ENCODE assay signal across 12 cellular contexts in genomic region chr5:1113805-1114586, GRCh38. TPM values are rescaled to one million over a fixed set of nuclear protein-coding genes. Genes with fewer than 3 reads are reported as not detected.
DNase-seq lines count a peak whose midpoint lies in the region; ATAC-seq, FAIRE-seq and TF ChIP-seq lines count a peak whose summit lies in the region.
"Had no signal": no experiment of that assay in that cellular context is flagged by ENCODE, and none has a peak within 500 bp of the region (broad histone marks: within the 10 kb centered on the region; RNA-seq: fewer than 3 reads in every experiment).

No MANE protein-coding gene starts in this region.

- peak overlapping the region in 4 of 5 donors; percentile 20 to 57 (median 44) for H3K4me3 Mint-ChIP-seq in immature natural killer cell
- H3K4me3 Mint-ChIP-seq in stimulated activated memory B cell treated with anti-CD40 and anti-IgM and Interleukin-4, amounts not matched to agents 10 μg/mL and 1 μg/mL and 100 μg/mL, for 72 hours = no peak overlapping the region
- no peak overlapping the region for H3K4me3 Mint-ChIP-seq in activated T-helper 2 cell treated with anti-CD3 and anti-CD28 coated beads, Interferon-gamma antibody, Interleukin-2, Interleukin-4, amounts not matched to agents 10 μg/mL and 5 μg/mL and 100 μg/mL, durations not matched to agents 14 hours and 24 hours and 36 hours (ENCODE audit: low read depth)

- no peak for ATAC-seq in stimulated activated memory B cell treated with anti-CD40 and anti-IgM and Interleukin-4, amounts not matched to agents 10 μg/mL and 1 μg/mL and 100 μg/mL, for 72 hours
- no peak for ATAC-seq in HG02973 (IDR thresholded peaks at IDR 0.05; ENCODE audit: unreplicated experiment)

- H4K20me1 ChIP-seq in PC-9 (ENCODE audit: insufficient read depth) = peaks cover 20% of the 10 kb centered on the region

- H3K27ac ChIP-seq in PC-9 = no peak overlapping the region

- no peaks in the 10 kb centered on the region for H3K9me3 ChIP-seq in PC-9 (ENCODE audit: insufficient read depth, low read depth)

- DNase-seq in H7 = peak; percentile 80
- peak; percentile 52 to 65 for DNase-seq in PC-9
- DNase-seq in immature natural killer cell = no peak
- DNase-seq in GM19239 (ENCODE audit: insufficient read length, low spot score) = no peak
- DNase-seq in activated CD8-positive, alpha-beta memory T cell treated with anti-CD3 and anti-CD28 coated beads for 24 hours = no peak
- no peak for DNase-seq in activated T-helper 2 cell treated with anti-CD3 and anti-CD28 coated beads, Interferon-gamma antibody, Interleukin-2, Interleukin-4, amounts not matched to agents 10 μg/mL and 5 μg/mL and 100 μg/mL, durations not matched to agents 14 hours and 24 hours and 36 hours (ENCODE audit: low spot score)
- DNase-seq: KG1, NCI-H1092 treated with DMSO at 0.1 percent for 48 hours, NCI-H1694, Right ventricle myocardium superior had no signal

- CTCF ChIA-PET in PC-9 (lab: Charles Lee) = interaction anchor here (0.6 to 1.5 kb wide), 6 partner anchors 12 to 122 kb away, joined by 3 to 6 read pairs (median 6); no protein-coding TSS in a partner anchor

- H3K9me3 Mint-ChIP-seq in immature natural killer cell = no peaks in the 10 kb centered on the region
- no peaks in the 10 kb centered on the region for H3K9me3 Mint-ChIP-seq in stimulated activated memory B cell treated with anti-CD40 and anti-IgM and Interleukin-4, amounts not matched to agents 10 μg/mL and 1 μg/mL and 100 μg/mL, for 72 hours
- no peaks in the 10 kb centered on the region for H3K9me3 Mint-ChIP-seq in activated T-helper 2 cell treated with anti-CD3 and anti-CD28 coated beads, Interferon-gamma antibody, Interleukin-2, Interleukin-4, amounts not matched to agents 10 μg/mL and 5 μg/mL and 100 μg/mL, durations not matched to agents 14 hours and 24 hours and 36 hours

- H3K4me1 ChIP-seq in PC-9 (replicated peaks; ENCODE audit: insufficient read depth) = peaks cover 53% of the 10 kb centered on the region

- no TSS peak for BruUV-seq in PC-9 (replicated peaks; lab: Mats Ljungman, UMichigan)

- H3K9me2 ChIP-seq in PC-9 (ENCODE audit: insufficient read depth) = no peaks in the 10 kb centered on the region

- H3K27me3 Mint-ChIP-seq in immature natural killer cell (ENCODE audit: low read depth in 3 of 3) = peaks cover 0 to 13% (median 2%) of the 10 kb centered on the region in 3 donors
- H3K27me3 Mint-ChIP-seq in stimulated activated memory B cell treated with anti-CD40 and anti-IgM and Interleukin-4, amounts not matched to agents 10 μg/mL and 1 μg/mL and 100 μg/mL, for 72 hours = no peaks in the 10 kb centered on the region
- H3K27me3 Mint-ChIP-seq in activated T-helper 2 cell treated with anti-CD3 and anti-CD28 coated beads, Interferon-gamma antibody, Interleukin-2, Interleukin-4, amounts not matched to agents 10 μg/mL and 5 μg/mL and 100 μg/mL, durations not matched to agents 14 hours and 24 hours and 36 hours (ENCODE audit: low read depth) = no peaks in the 10 kb centered on the region

- H3F3A ChIP-seq in PC-9 (ENCODE audit: insufficient read depth, low read depth) = peaks cover 28% of the 10 kb centered on the region

- H3K36me3 ChIP-seq in H7 (replicated peaks; ENCODE audit: control insufficient read depth, insufficient read depth, low read length) (no peaks in the 10 kb centered on the region), PC-9 (ENCODE audit: low read depth) (no peaks in the 10 kb centered on the region)

- H3K4me3 ChIP-seq in H7 (ENCODE audit: insufficient read depth, low read depth, low read length) = no peak overlapping the region
- no peak overlapping the region for H3K4me3 ChIP-seq in PC-9

- FAIRE-seq in GM19239 (lab: Jason Lieb, UNC) = no peak

- H2AFZ ChIP-seq in PC-9 = no peak overlapping the region

- intact Hi-C loops in PC-9 (cut with micrococcal nuclease; ENCODE audit: unreplicated experiment) = loop anchor here (1.0 to 10.0 kb wide), 6 partner anchors 16 to 729 kb away; no protein-coding TSS in a partner anchor
- intact Hi-C loops in activated T-helper 2 cell treated with anti-CD3 and anti-CD28 coated beads, Interferon-gamma antibody, Interleukin-2, Interleukin-4, amounts not matched to agents 10 μg/mL and 5 μg/mL and 100 μg/mL, durations not matched to agents 14 hours and 24 hours and 36 hours (cut with micrococcal nuclease) = no loop called here

- H3K27me3 ChIP-seq in H7 (ENCODE audit: control insufficient read depth, insufficient read depth, low read length) = no peaks in the 10 kb centered on the region
- H3K27me3 ChIP-seq in PC-9 (ENCODE audit: insufficient read depth, low read depth) = no peaks in the 10 kb centered on the region

- peaks cover 6 to 17% of the 10 kb centered on the region in 2 donors for H3K4me1 Mint-ChIP-seq in immature natural killer cell
- H3K4me1 Mint-ChIP-seq in stimulated activated memory B cell treated with anti-CD40 and anti-IgM and Interleukin-4, amounts not matched to agents 10 μg/mL and 1 μg/mL and 100 μg/mL, for 72 hours = peaks cover 44% of the 10 kb centered on the region
- peaks cover 14% of the 10 kb centered on the region for H3K4me1 Mint-ChIP-seq in activated T-helper 2 cell treated with anti-CD3 and anti-CD28 coated beads, Interferon-gamma antibody, Interleukin-2, Interleukin-4, amounts not matched to agents 10 μg/mL and 5 μg/mL and 100 μg/mL, durations not matched to agents 14 hours and 24 hours and 36 hours (ENCODE audit: low read depth)

- POLR2A ChIA-PET in PC-9 (lab: Charles Lee; ENCODE audit: unreplicated experiment) = interaction anchor here (2.1 kb wide), 1 partner anchor 16 kb away, joined by 58 read pairs; no protein-coding TSS in a partner anchor

- no peak for TF ChIP-seq CTCF in PC-9 (conservative IDR thresholded peaks at IDR 0.05)

- peak overlapping the region; percentile 67 for H3K4me2 ChIP-seq in PC-9

- H3K27ac Mint-ChIP-seq in immature natural killer cell = no peak overlapping the region
- H3K27ac Mint-ChIP-seq in stimulated activated memory B cell treated with anti-CD40 and anti-IgM and Interleukin-4, amounts not matched to agents 10 μg/mL and 1 μg/mL and 100 μg/mL, for 72 hours = peak overlapping the region; percentile 57
- H3K27ac Mint-ChIP-seq in activated T-helper 2 cell treated with anti-CD3 and anti-CD28 coated beads, Interferon-gamma antibody, Interleukin-2, Interleukin-4, amounts not matched to agents 10 μg/mL and 5 μg/mL and 100 μg/mL, durations not matched to agents 14 hours and 24 hours and 36 hours = no peak overlapping the region

- no peaks in the 10 kb centered on the region for H3K36me3 Mint-ChIP-seq in immature natural killer cell
- H3K36me3 Mint-ChIP-seq in stimulated activated memory B cell treated with anti-CD40 and anti-IgM and Interleukin-4, amounts not matched to agents 10 μg/mL and 1 μg/mL and 100 μg/mL, for 72 hours = no peaks in the 10 kb centered on the region
- peaks cover 4% of the 10 kb centered on the region for H3K36me3 Mint-ChIP-seq in activated T-helper 2 cell treated with anti-CD3 and anti-CD28 coated beads, Interferon-gamma antibody, Interleukin-2, Interleukin-4, amounts not matched to agents 10 μg/mL and 5 μg/mL and 100 μg/mL, durations not matched to agents 14 hours and 24 hours and 36 hours (ENCODE audit: low read depth)

- H3K79me2 ChIP-seq in PC-9 (ENCODE audit: low read depth) = peaks cover 20% of the 10 kb centered on the region

RNA-seq across cellular contexts. Expression of gene SLC12A7, which starts 2.1 kb away (rescaled TPM):
- total RNA-seq in H7 (2014; rRNA removed; shearing (Covaris generic)) = 17.7 and 19.8 TPM in 2 replicates
- total RNA-seq in PC-9 (2021) = 174 and 207 TPM in 2 replicates
- polyA plus RNA-seq in immature natural killer cell = 10 to 100 TPM in 1 of 3 donors, 1 to 10 TPM in 2; 9.5 to 18.2 (median 9.7) TPM
- total RNA-seq in activated T-helper 2 cell treated with anti-CD3 and anti-CD28 coated beads, Interferon-gamma antibody, Interleukin-2, Interleukin-4, amounts not matched to agents 10 μg/mL and 5 μg/mL and 100 μg/mL, durations not matched to agents 14 hours and 24 hours and 36 hours = 31.1 and 31.9 TPM in 2 replicates

Comparison
In these comparisons a context has a peak if more than half of its experiments do, and no peak if none do; other contexts are left out.
1. DNase-seq: peak in H7 (single experiment) and PC-9 (2 of 2); none in immature natural killer cell (0 of 3), GM19239 (single experiment), activated CD8-positive, alpha-beta memory T cell treated with anti-CD3 and anti-CD28 coated beads for 24 hours (single experiment) and activated T-helper 2 cell treated with anti-CD3 and anti-CD28 coated beads, Interferon-gamma antibody, Interleukin-2, Interleukin-4, amounts not matched to agents 10 μg/mL and 5 μg/mL and 100 μg/mL, durations not matched to agents 14 hours and 24 hours and 36 hours (single experiment).
2. H3K4me3 Mint-ChIP-seq: peak in immature natural killer cell (4 of 5); none in stimulated activated memory B cell treated with anti-CD40 and anti-IgM and Interleukin-4, amounts not matched to agents 10 μg/mL and 1 μg/mL and 100 μg/mL, for 72 hours (single experiment) and activated T-helper 2 cell treated with anti-CD3 and anti-CD28 coated beads, Interferon-gamma antibody, Interleukin-2, Interleukin-4, amounts not matched to agents 10 μg/mL and 5 μg/mL and 100 μg/mL, durations not matched to agents 14 hours and 24 hours and 36 hours (single experiment).